In the genomic region with DNA sequence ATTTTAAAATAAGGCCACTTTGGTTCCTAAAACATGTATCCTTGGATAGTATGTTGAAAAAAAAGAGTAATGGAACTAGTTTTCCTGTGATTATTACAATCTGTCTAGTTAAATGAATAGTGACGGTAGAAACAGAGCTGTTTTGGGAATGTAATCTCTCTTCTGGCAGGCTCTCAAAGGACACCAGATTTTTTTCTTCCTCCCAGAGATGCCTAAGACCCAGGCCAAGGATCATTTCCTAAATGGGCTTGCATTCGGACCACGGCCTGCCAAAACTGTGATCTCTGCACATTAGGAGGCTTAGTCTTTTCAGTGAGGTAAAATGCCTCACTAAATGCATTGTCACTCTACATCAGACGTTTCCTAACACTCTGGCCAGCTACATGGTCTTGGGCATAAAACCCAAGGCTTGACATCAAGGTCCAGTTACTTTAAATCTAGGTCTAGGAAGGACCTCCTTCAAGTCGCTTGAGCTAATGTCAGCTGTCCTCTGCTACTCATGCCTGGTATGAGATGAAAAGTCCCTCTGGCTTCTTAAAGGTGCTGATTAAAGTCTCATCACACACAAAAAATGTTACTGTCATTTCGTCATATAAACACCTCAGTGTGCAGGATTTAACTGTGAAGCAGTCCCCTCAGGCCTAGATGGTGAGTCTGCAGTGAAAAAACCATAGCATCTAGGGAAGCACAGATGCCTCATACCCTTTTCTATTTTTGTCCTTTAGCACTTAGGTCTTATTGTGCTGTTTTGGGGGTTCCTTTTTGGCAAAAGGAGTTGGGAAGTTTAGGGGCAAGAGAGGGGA, we compare ENCODE assay signal across 15 cellular contexts. TPM values are rescaled to one million over a fixed set of nuclear protein-coding genes. Genes with fewer than 3 reads are reported as not detected.
DNase-seq lines count a peak whose midpoint lies in the region; ATAC-seq and TF ChIP-seq lines count a peak whose summit lies in the region.
"Had no signal": no experiment of that assay in that cellular context is flagged by ENCODE, and none has a peak within 500 bp of the region (broad histone marks: within the 10 kb centered on the region; RNA-seq: fewer than 3 reads in every experiment).

No MANE protein-coding gene starts in this region.

- H3K4me3 ChIP-seq in SK-N-MC: no peak overlapping the region
- H3K4me3 ChIP-seq in esophagus muscularis mucosa: no peak overlapping the region
- H3K4me3 ChIP-seq in mesodermal cell (ENCODE audit: extremely low read depth, insufficient read depth, low read length, poor library complexity, severe bottlenecking): no peak overlapping the region
- H3K4me3 ChIP-seq in tibial nerve: no peak overlapping the region
- H3K4me3 ChIP-seq: GM12878 had no signal

- TF ChIP-seq CTCF in esophagus muscularis mucosa (IDR thresholded peaks at IDR 0.05) (no peak), tibial nerve (IDR thresholded peaks at IDR 0.05) (no peak)

- ATAC-seq in GM19455 (IDR thresholded peaks at IDR 0.05; ENCODE audit: unreplicated experiment) (no peak), T-cell (replicated peaks in 1 of 4) (no peak)
- ATAC-seq: activated T-helper 17 cell treated with anti-CD3 and anti-CD28 coated beads, Interleukin-2, amount 50 U/mL, for 72 hours; GM12878 had no signal

- no peak for DNase-seq in SK-N-MC (ENCODE audit: low read depth, low spot score)
- DNase-seq in esophagus muscularis mucosa (ENCODE audit: extremely low spot score): no peak
- DNase-seq in tibial nerve (ENCODE audit: low spot score in 2 of 2): no peak
- no peak for DNase-seq in HEK293T (ENCODE audit: extremely low spot score)
- no peak for DNase-seq in glomerular visceral epithelial cell (ENCODE audit: extremely low spot score)
- no peak for DNase-seq in T-cell
- DNase-seq: activated B cell treated with CpG ODN at 0.5 μM for 24 hours; effector CD8-positive, alpha-beta T cell; immature natural killer cell; NCI-H187 had no signal

- TF ChIP-seq EP300 in esophagus muscularis mucosa (IDR thresholded peaks at IDR 0.05) (peak; percentile 17), tibial nerve (IDR thresholded peaks at IDR 0.05) (peak in 1 of 2 donors; percentile 38)

- peaks cover 90% of the 10 kb centered on the region for H3K36me3 ChIP-seq in SK-N-MC (ENCODE audit: insufficient read depth, low read length)
- H3K36me3 ChIP-seq in esophagus muscularis mucosa: peaks cover 7 to 68% (median 41%) of the 10 kb centered on the region in 4 donors
- peaks cover 93% of the 10 kb centered on the region for H3K36me3 ChIP-seq in mesodermal cell (ENCODE audit: control insufficient read depth, insufficient read depth, low read length)
- peaks cover 0 to 43% (median 3%) of the 10 kb centered on the region in 3 donors for H3K36me3 ChIP-seq in tibial nerve

- peaks cover 46 to 76% (median 75%) of the 10 kb centered on the region in 4 donors for H3K4me1 ChIP-seq in esophagus muscularis mucosa
- peaks cover 19% of the 10 kb centered on the region for H3K4me1 ChIP-seq in mesodermal cell (ENCODE audit: control insufficient read depth, insufficient read depth, low read length, poor library complexity, severe bottlenecking)
- H3K4me1 ChIP-seq in tibial nerve: peaks cover 0 to 57% (median 30%) of the 10 kb centered on the region in 4 donors

- H3K4me1 Mint-ChIP-seq in T-cell: peaks cover 2 to 4% (median 2%) of the 10 kb centered on the region in 3 donors
- H3K4me1 Mint-ChIP-seq: activated B cell treated with CpG ODN at 0.5 μM for 24 hours; activated T-helper 17 cell treated with anti-CD3 and anti-CD28 coated beads, Interleukin-2, amount 50 U/mL, for 72 hours; immature natural killer cell had no signal

- POLR2A ChIA-PET in HEK293T (lab: Yijun Ruan, JAX) (no interaction called here), T-cell (lab: Charles Lee) (no interaction called here)

- no peaks in the 10 kb centered on the region for H3K27me3 ChIP-seq in esophagus muscularis mucosa
- H3K27me3 ChIP-seq in tibial nerve: no peaks in the 10 kb centered on the region

- TF ChIP-seq POLR2A in esophagus muscularis mucosa (IDR thresholded peaks at IDR 0.05; ENCODE audit: low read depth): no peak
- no peak for TF ChIP-seq POLR2A in tibial nerve (IDR thresholded peaks at IDR 0.05)

- H3K36me3 Mint-ChIP-seq in T-cell: peaks cover 18% of the 10 kb centered on the region

- no peak overlapping the region for H3K4me3 Mint-ChIP-seq in T-cell
- H3K4me3 Mint-ChIP-seq: activated B cell treated with CpG ODN at 0.5 μM for 24 hours; activated T-helper 17 cell treated with anti-CD3 and anti-CD28 coated beads, Interleukin-2, amount 50 U/mL, for 72 hours; immature natural killer cell had no signal

- H3K9me3 Mint-ChIP-seq in T-cell: no peaks in the 10 kb centered on the region
- H3K9me3 Mint-ChIP-seq: activated B cell treated with CpG ODN at 0.5 μM for 24 hours; activated T-helper 17 cell treated with anti-CD3 and anti-CD28 coated beads, Interleukin-2, amount 50 U/mL, for 72 hours; immature natural killer cell had no signal

- intact Hi-C loops in esophagus muscularis mucosa (cut with DNase I): no loop called here

- 24% methylated on average over 6 of the region's 6 CpGs for WGBS in esophagus muscularis mucosa
- 96 to 97% methylated on average over 4 to 5 of the region's 6 CpGs for WGBS in mesodermal cell (ENCODE audit: insufficient coverage in 2 of 2), 2 experiments
- 36 to 40% methylated on average over 6 of the region's 6 CpGs for WGBS in tibial nerve, 2 donors

- H3K27ac ChIP-seq in SK-N-MC: peak overlapping the region; percentile 59
- peak overlapping the region; percentile 80 to 86 (median 83) for H3K27ac ChIP-seq in esophagus muscularis mucosa (replicated peaks in 1 of 4)
- H3K27ac ChIP-seq in mesodermal cell (ENCODE audit: low read depth, low read length, severe bottlenecking): peak overlapping the region; percentile 6
- H3K27ac ChIP-seq in tibial nerve: peak overlapping the region; percentile 21 to 82 (median 58)
- H3K27ac ChIP-seq: parathyroid adenoma had no signal

- H3K9me3 ChIP-seq in SK-N-MC (ENCODE audit: low read depth, low read length): no peaks in the 10 kb centered on the region
- no peaks in the 10 kb centered on the region for H3K9me3 ChIP-seq in esophagus muscularis mucosa
- H3K9me3 ChIP-seq in mesodermal cell (ENCODE audit: control insufficient read depth, low read length): no peaks in the 10 kb centered on the region
- no peaks in the 10 kb centered on the region for H3K9me3 ChIP-seq in tibial nerve

- CTCF ChIA-PET in HEK293T (lab: Yijun Ruan, JAX): no interaction called here
- CTCF ChIA-PET in T-cell (lab: Charles Lee): no interaction called here

- H3K9ac ChIP-seq in SK-N-MC (ENCODE audit: insufficient read length): no peak overlapping the region
- H3K9ac ChIP-seq: parathyroid adenoma had no signal

- H3K27me3 Mint-ChIP-seq in T-cell: no peaks in the 10 kb centered on the region
- H3K27me3 Mint-ChIP-seq: activated B cell treated with CpG ODN at 0.5 μM for 24 hours; activated T-helper 17 cell treated with anti-CD3 and anti-CD28 coated beads, Interleukin-2, amount 50 U/mL, for 72 hours had no signal

- no peak overlapping the region for H3K27ac Mint-ChIP-seq in T-cell
- H3K27ac Mint-ChIP-seq: activated B cell treated with CpG ODN at 0.5 μM for 24 hours; activated T-helper 17 cell treated with anti-CD3 and anti-CD28 coated beads, Interleukin-2, amount 50 U/mL, for 72 hours; immature natural killer cell had no signal

TF ChIP-seq in HEK293T, 16 proteins besides CTCF, POLR2A, EP300 and RAD21:
- TF ChIP-seq FOXK2 (IDR thresholded peaks at IDR 0.05) (no peak), FOXA1 (IDR thresholded peaks at IDR 0.05) (no peak), ZNF384 (IDR thresholded peaks at IDR 0.05) (no peak), L3MBTL2 (conservative IDR thresholded peaks at IDR 0.05) (no peak), HDGF (IDR thresholded peaks at IDR 0.05; ENCODE audit: borderline replicate concordance) (no peak), BHLHE40 (IDR thresholded peaks at IDR 0.05; ENCODE audit: borderline replicate concordance) (no peak), ELF4 (IDR thresholded peaks at IDR 0.05) (no peak), SP1 (IDR thresholded peaks at IDR 0.05) (no peak), CTBP1 (IDR thresholded peaks at IDR 0.05; ENCODE audit: borderline replicate concordance) (no peak), TARDBP (IDR thresholded peaks at IDR 0.05) (no peak), FOXM1 (IDR thresholded peaks at IDR 0.05; ENCODE audit: borderline replicate concordance) (no peak), LEF1 (IDR thresholded peaks at IDR 0.05; ENCODE audit: borderline replicate concordance) (no peak), ARNT (IDR thresholded peaks at IDR 0.05) (no peak), SUZ12 (IDR thresholded peaks at IDR 0.05) (no peak)
- TF ChIP-seq, protein P1, sequence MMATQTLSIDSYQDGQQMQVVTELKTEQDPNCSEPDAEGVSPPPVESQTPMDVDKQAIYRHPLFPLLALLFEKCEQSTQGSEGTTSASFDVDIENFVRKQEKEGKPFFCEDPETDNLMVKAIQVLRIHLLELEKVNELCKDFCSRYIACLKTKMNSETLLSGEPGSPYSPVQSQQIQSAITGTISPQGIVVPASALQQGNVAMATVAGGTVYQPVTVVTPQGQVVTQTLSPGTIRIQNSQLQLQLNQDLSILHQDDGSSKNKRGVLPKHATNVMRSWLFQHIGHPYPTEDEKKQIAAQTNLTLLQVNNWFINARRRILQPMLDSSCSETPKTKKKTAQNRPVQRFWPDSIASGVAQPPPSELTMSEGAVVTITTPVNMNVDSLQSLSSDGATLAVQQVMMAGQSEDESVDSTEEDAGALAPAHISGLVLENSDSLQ (IDR thresholded peaks at IDR 0.05): no peak

RNA-seq across cellular contexts. Expression of a gene that starts 47.7 kb away (rescaled TPM):
- total RNA-seq in esophagus muscularis mucosa (100 to 1,000 TPM in 3 of 4 donors, 10 to 100 TPM in 1; 99.9 to 135 (median 119) TPM), tibial nerve (10 to 100 TPM; 43.5 to 67.3 (median 59.9) TPM), T-cell (10 to 100 TPM; 32.3 to 63.6 (median 41.9) TPM)
- 79.0 TPM for polyA plus RNA-seq in mesodermal cell (2013, experiment 1 of 2)
- 80.7 TPM for polyA plus RNA-seq in mesodermal cell (2013, experiment 2 of 2)

Comparison
In these comparisons a context has a peak if more than half of its experiments do, and no peak if none do; other contexts are left out.
1. H3K27ac ChIP-seq: peak in every context shown above with its lines; median percentile 83 in esophagus muscularis mucosa; 59 in SK-N-MC; 58 in tibial nerve; 6 in mesodermal cell.